8 cellular contexts compared by ENCODE assay signal in the genomic region with DNA sequence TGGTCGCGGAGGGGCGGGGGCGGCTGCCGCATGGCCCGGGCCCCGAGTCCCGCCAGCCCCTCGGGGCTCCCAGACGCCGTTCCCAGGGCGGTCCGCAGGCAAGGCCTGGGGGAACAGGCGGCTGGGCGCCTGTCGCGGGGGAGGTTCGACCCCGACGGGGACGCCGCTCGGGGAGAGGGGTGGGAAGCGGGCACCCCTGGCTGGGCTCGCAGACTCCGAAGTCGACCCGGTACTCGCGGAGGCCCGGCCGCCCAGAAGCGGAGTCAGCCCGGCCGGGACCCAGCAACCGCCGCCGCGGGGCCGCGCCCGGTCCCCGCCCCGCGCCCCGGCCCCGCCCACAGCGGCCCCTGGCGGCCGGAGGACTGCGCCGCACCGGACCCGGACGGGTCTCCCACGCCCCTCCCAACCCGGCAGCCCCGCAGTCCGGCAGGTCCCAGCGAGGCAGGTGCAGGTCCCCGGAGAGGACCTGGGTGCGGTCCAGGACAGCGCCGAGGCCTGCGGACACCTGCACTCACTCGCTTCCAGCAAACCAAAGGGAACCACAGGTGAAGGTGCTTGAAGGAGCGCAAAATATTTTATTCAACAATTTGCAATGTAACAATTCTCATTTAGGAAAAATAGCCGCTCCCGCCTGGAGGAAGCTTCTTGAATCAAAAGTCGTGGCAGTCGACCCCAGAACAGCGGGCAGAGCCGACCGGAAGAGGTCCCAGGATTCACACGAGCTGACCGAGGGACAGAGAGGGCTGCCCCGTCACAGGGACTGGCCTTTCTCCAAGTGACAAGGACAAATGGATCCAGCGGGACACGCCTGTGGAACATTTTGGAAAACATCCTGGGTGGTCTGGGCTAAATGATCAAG. TPM values are rescaled to one million over a fixed set of nuclear protein-coding genes. Genes with fewer than 3 reads are reported as not detected.
A peak's percentile ranks its signal among the peaks of the same experiment; 100 is the strongest.
DNase-seq lines count a peak whose midpoint lies in the region; ATAC-seq and TF ChIP-seq lines count a peak whose summit lies in the region.

A gene with protein sequence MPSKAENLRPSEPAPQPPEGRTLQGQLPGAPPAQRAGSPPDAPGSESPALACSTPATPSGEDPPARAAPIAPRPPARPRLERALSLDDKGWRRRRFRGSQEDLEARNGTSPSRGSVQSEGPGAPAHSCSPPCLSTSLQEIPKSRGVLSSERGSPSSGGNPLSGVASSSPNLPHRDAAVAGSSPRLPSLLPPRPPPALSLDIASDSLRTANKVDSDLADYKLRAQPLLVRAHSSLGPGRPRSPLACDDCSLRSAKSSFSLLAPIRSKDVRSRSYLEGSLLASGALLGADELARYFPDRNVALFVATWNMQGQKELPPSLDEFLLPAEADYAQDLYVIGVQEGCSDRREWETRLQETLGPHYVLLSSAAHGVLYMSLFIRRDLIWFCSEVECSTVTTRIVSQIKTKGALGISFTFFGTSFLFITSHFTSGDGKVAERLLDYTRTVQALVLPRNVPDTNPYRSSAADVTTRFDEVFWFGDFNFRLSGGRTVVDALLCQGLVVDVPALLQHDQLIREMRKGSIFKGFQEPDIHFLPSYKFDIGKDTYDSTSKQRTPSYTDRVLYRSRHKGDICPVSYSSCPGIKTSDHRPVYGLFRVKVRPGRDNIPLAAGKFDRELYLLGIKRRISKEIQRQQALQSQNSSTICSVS (minus strand): TSS at position 296 of the 859 bp plus-strand sequence. CDS start 426 bp downstream, outside the sequence.

- H3K4me1 ChIP-seq in left lung = peaks cover 13 to 41% of the 10 kb centered on the region in 2 donors

- peaks cover 0 to 11% of the 10 kb centered on the region in 2 donors for H3K27me3 ChIP-seq in left lung

- intact Hi-C loops in left lung (cut with DNase I) = no loop called here

- no peaks in the 10 kb centered on the region for H3K9me3 ChIP-seq in left lung

- H3K27ac ChIP-seq in coronary artery (peak within 1 kb of the TSS; percentile 52 to 90), left lung (peak within 1 kb of the TSS in 1 of 2 donors; percentile 75)

- H3K4me3 ChIP-seq in coronary artery (peak within 1 kb of the TSS; percentile 99), left lung (peak within 1 kb of the TSS; percentile 91 to 92)

- peaks cover 0 to 54% of the 10 kb centered on the region in 2 donors for H3K36me3 ChIP-seq in left lung

- DNase-seq in NCI-H1436 (lab: John Stamatoyannopoulos, UW) = peak; percentile 61
- DNase-seq in NCI-H1436 treated with DMSO at 0.1 percent for 48 hours (lab: John Stamatoyannopoulos, UW) = no peak
- DNase-seq in NCI-H2107 (lab: John Stamatoyannopoulos, UW) = peak; percentile 39
- DNase-seq in activated CD4-positive, alpha-beta T cell treated with anti-CD3 and anti-CD28 coated beads for 48 hours = peak; percentile 86
- peak; percentile 77 for DNase-seq in coronary artery (ENCODE audit: low spot score)
- DNase-seq in left lung = peak; percentile 64 to 96
- peak; percentile 86 to 94 for DNase-seq in stimulated activated CD4-positive, alpha-beta T cell treated with anti-CD3 and anti-CD28 coated beads, Interleukin-2, amount 100 ng/mL, for 48 hours

- peak; percentile 72 for TF ChIP-seq CTCF in coronary artery (IDR thresholded peaks at IDR 0.05)
- peak; percentile 50 to 77 for TF ChIP-seq CTCF in left lung (IDR thresholded peaks at IDR 0.05)

- ATAC-seq in HG02678 (IDR thresholded peaks at IDR 0.05; ENCODE audit: unreplicated experiment) (peak; percentile 76), left lung (peak; percentile 91)

RNA-seq across cellular contexts. Expression of the gene that starts here (rescaled TPM):
- total RNA-seq in left lung = 10 to 100 TPM; 12.0 TPM
